21 cellular contexts compared by ENCODE assay signal in the genomic region with DNA sequence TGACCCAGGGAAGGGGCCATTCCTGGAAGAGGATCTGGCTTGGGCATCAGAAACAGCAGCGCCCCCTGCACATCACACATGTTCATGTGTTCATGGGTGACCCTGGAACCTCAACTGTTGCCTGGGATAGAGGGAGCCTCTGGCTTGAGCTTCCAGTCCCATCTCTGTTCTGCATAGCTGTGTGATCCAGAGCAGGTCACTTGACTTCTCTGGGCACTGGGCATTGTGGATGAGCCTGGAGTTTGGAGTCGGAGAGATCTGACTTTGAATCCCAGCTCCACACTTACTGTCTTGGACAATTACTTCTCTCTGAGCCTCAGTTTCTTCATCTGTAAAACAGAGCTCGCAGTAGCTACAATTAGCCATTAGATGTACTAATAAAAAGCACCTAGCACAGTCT. TPM values are rescaled to one million over a fixed set of nuclear protein-coding genes. Genes with fewer than 3 reads are reported as not detected.
A peak's percentile ranks its signal among the peaks of the same experiment; 100 is the strongest.
DNase-seq lines count a peak whose midpoint lies in the region; ATAC-seq and TF ChIP-seq lines count a peak whose summit lies in the region.
"Had no signal": no experiment of that assay in that cellular context is flagged by ENCODE, and none has a peak within 500 bp of the region (broad histone marks: within the 10 kb centered on the region; RNA-seq: fewer than 3 reads in every experiment).

No MANE protein-coding gene starts in this region.

- H3K9me3 ChIP-seq in OCI-LY7 (ENCODE audit: low read length) (no peaks in the 10 kb centered on the region), endodermal cell (ENCODE audit: control insufficient read depth, low read length) (no peaks in the 10 kb centered on the region)
- H3K9me3 ChIP-seq: BLaER1 treated with 17β-estradiol and CSF1 and Interleukin-3, amounts not matched to agents 10 nM and 100 nM; Peyer's patch had no signal

- H3K4me3 ChIP-seq in OCI-LY7 (ENCODE audit: low read depth, low read length, poor library complexity, severe bottlenecking) (no peak overlapping the region), endodermal cell (ENCODE audit: low read length) (no peak overlapping the region)
- H3K4me3 ChIP-seq: BLaER1 treated with 17β-estradiol and CSF1 and Interleukin-3, amounts not matched to agents 10 nM and 100 nM; GM23338; Peyer's patch had no signal

- no peak overlapping the region for H2AFZ ChIP-seq in OCI-LY7 (ENCODE audit: low read length)
- H2AFZ ChIP-seq: GM23338 had no signal

- H4K20me1 ChIP-seq in OCI-LY7 (ENCODE audit: insufficient read depth, low read length), result no peaks in the 10 kb centered on the region

- no peaks in the 10 kb centered on the region for H3K4me1 ChIP-seq in OCI-LY7 (ENCODE audit: insufficient read depth, low read length, poor library complexity, severe bottlenecking)
- no peaks in the 10 kb centered on the region for H3K4me1 ChIP-seq in endodermal cell (ENCODE audit: control insufficient read depth, insufficient read depth, low read length)

- H3K36me3 Mint-ChIP-seq in natural killer cell (no peaks in the 10 kb centered on the region), endodermal cell (ENCODE audit: low read depth) (no peaks in the 10 kb centered on the region)
- no peaks in the 10 kb centered on the region for H3K36me3 Mint-ChIP-seq in natural killer cell treated with Interleukin-12 subunit alpha and Interleukin-12 subunit beta and Interleukin-15 and Interleukin-18, amount 100 ng/mL, for 72 hours

- CTCF ChIA-PET in OCI-LY7 (lab: Charles Lee; ENCODE audit: unreplicated experiment), result no interaction called here
- CTCF ChIA-PET in GM10248 (lab: Yijun Ruan, JAX), result interaction anchor here (0.8 to 19.5 kb wide), 8 partner anchors 9 to 83 kb away, joined by 3 to 308 read pairs (median 5); partner anchors contain the start of gene PAK6

- H3K27me3 Mint-ChIP-seq in natural killer cell (ENCODE audit: low read depth in 2 of 2) (peaks cover 10 to 23% of the 10 kb centered on the region in 2 donors), endodermal cell (ENCODE audit: insufficient read depth) (peaks cover 45% of the 10 kb centered on the region)
- H3K27me3 Mint-ChIP-seq in natural killer cell treated with Interleukin-12 subunit alpha and Interleukin-12 subunit beta and Interleukin-15 and Interleukin-18, amount 100 ng/mL, for 72 hours, result peaks cover 8 to 16% of the 10 kb centered on the region in 2 donors

- ATAC-seq in natural killer cell (no peak), GM21423 (IDR thresholded peaks at IDR 0.05; ENCODE audit: unreplicated experiment) (no peak), HG02759 (IDR thresholded peaks at IDR 0.05; ENCODE audit: unreplicated experiment) (no peak), HG03439 (IDR thresholded peaks at IDR 0.05; ENCODE audit: unreplicated experiment) (no peak)
- no peak for ATAC-seq in natural killer cell treated with Interleukin-12 subunit alpha and Interleukin-12 subunit beta and Interleukin-15 and Interleukin-18, amount 100 ng/mL, for 72 hours
- ATAC-seq: GM23338 had no signal

- 95 to 97% methylated on average over 3 of the region's 3 CpGs for WGBS in endodermal cell (ENCODE audit: insufficient coverage in 1 of 2, insufficient read length in 1 of 2), 2 experiments

- DNase-seq in natural killer cell, result no peak
- DNase-seq in natural killer cell treated with Interleukin-12 subunit alpha and Interleukin-12 subunit beta and Interleukin-15 and Interleukin-18, amount 100 ng/mL, for 72 hours (ENCODE audit: low spot score), result no peak
- no peak for DNase-seq in OCI-LY7 (ENCODE audit: low spot score)
- DNase-seq in endodermal cell, result no peak
- no peak for DNase-seq in GM10248 (ENCODE audit: extremely low spot score)
- DNase-seq: DMS79 treated with DMSO at 0.1 percent for 48 hours, IMR-90, Karpas-422, NCI-H1048, NCI-H1930, NCI-H345, Peyer's patch, SW 1271 had no signal

- H3K4me2 ChIP-seq in OCI-LY7 (ENCODE audit: low read length), result no peak overlapping the region
- H3K4me2 ChIP-seq: GM23338 had no signal

- no peaks in the 10 kb centered on the region for H3K79me2 ChIP-seq in OCI-LY7 (ENCODE audit: insufficient read depth, low read depth, low read length)

- BruUV-seq in OCI-LY7 (replicated peaks; lab: Mats Ljungman, UMichigan), result no TSS peak

- intact Hi-C loops in natural killer cell (cut with micrococcal nuclease), result no loop called here
- intact Hi-C loops in OCI-LY7 (cut with micrococcal nuclease; ENCODE audit: unreplicated experiment), result no loop called here

- H3K9ac ChIP-seq in endodermal cell (ENCODE audit: extremely low read depth, low read length, poor library complexity, severe bottlenecking), result no peak overlapping the region
- H3K9ac ChIP-seq: BLaER1 treated with 17β-estradiol and CSF1 and Interleukin-3, amounts not matched to agents 10 nM and 100 nM had no signal

- no peaks in the 10 kb centered on the region for H3K9me2 ChIP-seq in OCI-LY7 (ENCODE audit: insufficient read depth, low read length)

- no peaks in the 10 kb centered on the region for H3K36me3 ChIP-seq in OCI-LY7 (ENCODE audit: insufficient read depth, low read length)
- no peaks in the 10 kb centered on the region for H3K36me3 ChIP-seq in endodermal cell (ENCODE audit: control insufficient read depth, insufficient read depth, low read length)
- H3K36me3 ChIP-seq: BLaER1 treated with 17β-estradiol and CSF1 and Interleukin-3, amounts not matched to agents 10 nM and 100 nM; Peyer's patch had no signal

- peaks cover 11 to 17% of the 10 kb centered on the region in 2 donors for H3K4me1 Mint-ChIP-seq in natural killer cell
- peaks cover 13 to 14% of the 10 kb centered on the region in 2 donors for H3K4me1 Mint-ChIP-seq in natural killer cell treated with Interleukin-12 subunit alpha and Interleukin-12 subunit beta and Interleukin-15 and Interleukin-18, amount 100 ng/mL, for 72 hours (ENCODE audit: low read depth in 2 of 2)
- H3K4me1 Mint-ChIP-seq in endodermal cell, result peaks cover 8% of the 10 kb centered on the region

- TF ChIP-seq CTCF in natural killer cell (IDR thresholded peaks at IDR 0.05) (no peak), OCI-LY7 (conservative IDR thresholded peaks at IDR 0.05; ENCODE audit: low read length) (peak; percentile 25; the same call in 1 of the 2 replicates), endodermal cell (conservative IDR thresholded peaks at IDR 0.05) (peak; percentile 32), GM10248 (IDR thresholded peaks at IDR 0.05; ENCODE audit: control extremely low read depth, extremely low read depth, low read depth, missing control alignments) (no peak)

- H3K27me3 ChIP-seq in endodermal cell (ENCODE audit: control insufficient read depth, insufficient read depth, low read length, poor library complexity, severe bottlenecking), result peaks cover 62% of the 10 kb centered on the region
- H3K27me3 ChIP-seq: Peyer's patch had no signal

- H3K4me3 Mint-ChIP-seq in natural killer cell, result peak overlapping the region; percentile 81
- H3K4me3 Mint-ChIP-seq in natural killer cell treated with Interleukin-12 subunit alpha and Interleukin-12 subunit beta and Interleukin-15 and Interleukin-18, amount 100 ng/mL, for 72 hours, result no peak overlapping the region
- no peak overlapping the region for H3K4me3 Mint-ChIP-seq in endodermal cell

- H3K27ac Mint-ChIP-seq in natural killer cell (no peak overlapping the region), endodermal cell (no peak overlapping the region)
- H3K27ac Mint-ChIP-seq in natural killer cell treated with Interleukin-12 subunit alpha and Interleukin-12 subunit beta and Interleukin-15 and Interleukin-18, amount 100 ng/mL, for 72 hours, result no peak overlapping the region
- H3K27ac Mint-ChIP-seq: GM23338 had no signal

- POLR2A ChIA-PET in OCI-LY7 (lab: Charles Lee) (no interaction called here), GM10248 (lab: Yijun Ruan, JAX) (no interaction called here)

- H3K27ac ChIP-seq in OCI-LY7 (ENCODE audit: low read depth, low read length, poor library complexity, severe bottlenecking) (no peak overlapping the region), endodermal cell (ENCODE audit: low read depth, low read length) (no peak overlapping the region)
- H3K27ac ChIP-seq: BLaER1 treated with 17β-estradiol and CSF1 and Interleukin-3, amounts not matched to agents 10 nM and 100 nM; Peyer's patch had no signal

- H3K9me3 Mint-ChIP-seq in natural killer cell (no peaks in the 10 kb centered on the region), endodermal cell (no peaks in the 10 kb centered on the region)
- no peaks in the 10 kb centered on the region for H3K9me3 Mint-ChIP-seq in natural killer cell treated with Interleukin-12 subunit alpha and Interleukin-12 subunit beta and Interleukin-15 and Interleukin-18, amount 100 ng/mL, for 72 hours
- H3K9me3 Mint-ChIP-seq: GM23338 had no signal

RNA-seq across cellular contexts. Expression of gene PAK6, which starts 15.6 kb away (rescaled TPM):
- total RNA-seq in natural killer cell (10 to 100 TPM in 1 of 3 donors, 1 to 10 TPM in 2; 7.6 to 10.9 (median 7.9) TPM), OCI-LY7 (2022) (not detected in 2 replicates), endodermal cell (1 to 10 TPM; 7.7 to 9.1 TPM)
- total RNA-seq in natural killer cell treated with Interleukin-12 subunit alpha and Interleukin-12 subunit beta and Interleukin-15 and Interleukin-18, amount 100 ng/mL, for 72 hours, result 1 to 10 TPM; 1.9 to 2.9 TPM
- 0.03 and 0.10 TPM in 2 replicates for total RNA-seq in OCI-LY7 (2014; rRNA removed; shearing (Covaris generic))
- polyA plus RNA-seq in endodermal cell (2013, experiment 1 of 2), result 0.96 TPM
- 0.29 TPM for polyA plus RNA-seq in endodermal cell (2013, experiment 2 of 2)
- total RNA-seq: IMR-90, SK-MEL-5 had no signal

RNA-seq across cellular contexts. Expression of gene ANKRD63, which starts 28.4 kb away (rescaled TPM):
- total RNA-seq in natural killer cell (not detected), OCI-LY7 (2022) (not detected in 2 replicates), endodermal cell (not detected)
- total RNA-seq in natural killer cell treated with Interleukin-12 subunit alpha and Interleukin-12 subunit beta and Interleukin-15 and Interleukin-18, amount 100 ng/mL, for 72 hours, result not detected
- total RNA-seq in OCI-LY7 (2014; rRNA removed; shearing (Covaris generic)), result not detected in 2 replicates
- 0.39 TPM for polyA plus RNA-seq in endodermal cell (2013, experiment 1 of 2)
- polyA plus RNA-seq in endodermal cell (2013, experiment 2 of 2), result 0.33 TPM
- total RNA-seq: HT-29, IMR-90, MCF 10A, Peyer's patch had no signal
- polyA plus RNA-seq: GM23338, IMR-90 had no signal

RNA-seq across cellular contexts. Expression of gene PLCB2, which starts 53.3 kb away (rescaled TPM):
- total RNA-seq in natural killer cell (100 to 1,000 TPM; 345 to 440 (median 432) TPM), OCI-LY7 (2022) (9.2 and 9.6 TPM in 2 replicates), endodermal cell (1 to 10 TPM; 4.4 to 5.3 TPM)
- 100 to 1,000 TPM in 1 of 2 donors, 10 to 100 TPM in 1; 90.5 to 109 TPM for total RNA-seq in natural killer cell treated with Interleukin-12 subunit alpha and Interleukin-12 subunit beta and Interleukin-15 and Interleukin-18, amount 100 ng/mL, for 72 hours
- total RNA-seq in OCI-LY7 (2014; rRNA removed; shearing (Covaris generic)), result not detected in 2 replicates
- 5.8 TPM for polyA plus RNA-seq in endodermal cell (2013, experiment 1 of 2)
- polyA plus RNA-seq in endodermal cell (2013, experiment 2 of 2), result 5.2 TPM

Comparison
In these comparisons a context has a peak if more than half of its experiments do, and no peak if none do; other contexts are left out.
1. CTCF ChIP-seq: peak in OCI-LY7 (single experiment) and endodermal cell (single experiment); none in natural killer cell (single experiment) and GM10248 (single experiment).
2. RNA of gene PLCB2, which starts 53.3 kb away (total RNA-seq): 345 to 440 TPM in natural killer cell and 90.5 to 109 TPM in natural killer cell treated with Interleukin-12 subunit alpha and Interleukin-12 subunit beta and Interleukin-15 and Interleukin-18, amount 100 ng/mL, for 72 hours; 9.2 to 9.6 TPM in OCI-LY7 and 4.4 to 5.3 TPM in endodermal cell; every median in the first group is over 4 times any median in the second.